ENCODE assay signal across 7 cellular contexts in genomic region chr11:34104680-34105078, GRCh38. TPM values are rescaled to one million over a fixed set of nuclear protein-coding genes. Genes with fewer than 3 reads are reported as not detected.
DNase-seq lines count a peak whose midpoint lies in the region; ATAC-seq and TF ChIP-seq lines count a peak whose summit lies in the region.

No MANE protein-coding gene starts in this region.

- H3K4me1 ChIP-seq in HEK293 (ENCODE audit: control insufficient read depth, insufficient read depth, low read length) (no peaks in the 10 kb centered on the region), hepatocyte (ENCODE audit: insufficient read depth) (peaks cover 16% of the 10 kb centered on the region)

- no peaks in the 10 kb centered on the region for H3K27me3 Mint-ChIP-seq in stimulated activated memory B cell treated with anti-CD40 and anti-IgM and Interleukin-4, amounts not matched to agents 10 μg/mL and 1 μg/mL and 100 μg/mL, for 72 hours

- H3K9me3 Mint-ChIP-seq in stimulated activated memory B cell treated with anti-CD40 and anti-IgM and Interleukin-4, amounts not matched to agents 10 μg/mL and 1 μg/mL and 100 μg/mL, for 72 hours = no peaks in the 10 kb centered on the region

- H3K27ac ChIP-seq in HEK293 (ENCODE audit: extremely low read depth, low read depth, low read length) (peak overlapping the region; percentile 80), hepatocyte (peak overlapping the region; percentile 95)

- H3K9me2 ChIP-seq in hepatocyte (replicated peaks; ENCODE audit: insufficient read depth) = no peaks in the 10 kb centered on the region

- H3K36me3 Mint-ChIP-seq in stimulated activated memory B cell treated with anti-CD40 and anti-IgM and Interleukin-4, amounts not matched to agents 10 μg/mL and 1 μg/mL and 100 μg/mL, for 72 hours = peaks cover 13% of the 10 kb centered on the region

- peaks cover 28% of the 10 kb centered on the region for H3K79me2 ChIP-seq in hepatocyte

- peak overlapping the region; percentile 97 for H3K27ac Mint-ChIP-seq in stimulated activated memory B cell treated with anti-CD40 and anti-IgM and Interleukin-4, amounts not matched to agents 10 μg/mL and 1 μg/mL and 100 μg/mL, for 72 hours

- CTCF ChIA-PET in HEK293 (lab: Yijun Ruan, JAX) = no interaction called here

- H3K36me3 ChIP-seq in HEK293 (ENCODE audit: control insufficient read depth in 2 of 2, insufficient read depth in 1 of 2, low read length in 2 of 2) (peaks cover 0 to 53% of the 10 kb centered on the region in 2 experiments; a peak in 2 of 3 replicates), hepatocyte (replicated peaks; ENCODE audit: insufficient read depth, low read depth) (peaks cover 3% of the 10 kb centered on the region)

- TF ChIP-seq CTCF in HEK293 (tag by site-specific recombination; IDR thresholded peaks at IDR 0.05) (no peak), WI38 (IDR thresholded peaks at IDR 0.05; ENCODE audit: low read depth, low read length) (no peak), hepatocyte (IDR thresholded peaks at IDR 0.05; ENCODE audit: poor library complexity) (no peak)

- 27% methylated on average over 6 of the region's 6 CpGs for WGBS in hepatocyte (ENCODE audit: low lambda C conversion rate, missing lambda C conversion rate)

- H3K9me3 ChIP-seq in HEK293 (ENCODE audit: control insufficient read depth, insufficient read depth, low read depth, low read length) (no peaks in the 10 kb centered on the region), hepatocyte (ENCODE audit: low read depth) (no peaks in the 10 kb centered on the region)

- H4K20me1 ChIP-seq in hepatocyte (ENCODE audit: insufficient read depth, poor library complexity, severe bottlenecking) = no peaks in the 10 kb centered on the region

- peak overlapping the region; percentile 97 for H3K4me3 Mint-ChIP-seq in stimulated activated memory B cell treated with anti-CD40 and anti-IgM and Interleukin-4, amounts not matched to agents 10 μg/mL and 1 μg/mL and 100 μg/mL, for 72 hours

- POLR2A ChIA-PET in HEK293 (lab: Yijun Ruan, JAX) = interaction anchor here (0.6 to 1.5 kb wide), 12 partner anchors 9 to 252 kb away, joined by 3 to 13 read pairs (median 4); partner anchors contain the start of genes ABTB2 and CAPRIN1

- no peaks in the 10 kb centered on the region for H3K27me3 ChIP-seq in hepatocyte

- ATAC-seq in stimulated activated memory B cell treated with anti-CD40 and anti-IgM and Interleukin-4, amounts not matched to agents 10 μg/mL and 1 μg/mL and 100 μg/mL, for 72 hours = no peak

- peak overlapping the region; percentile 73 for H2AFZ ChIP-seq in hepatocyte

- H3K4me2 ChIP-seq in hepatocyte = peak overlapping the region; percentile 79

- peak overlapping the region; percentile 79 for H3K4me3 ChIP-seq in HEK293 (ENCODE audit: low read depth, low read length)
- H3K4me3 ChIP-seq in WI38 (ENCODE audit: low read depth, low read length) = peak overlapping the region; percentile 91
- H3K4me3 ChIP-seq in hepatocyte = peak overlapping the region; percentile 18

- H3K4me1 Mint-ChIP-seq in stimulated activated memory B cell treated with anti-CD40 and anti-IgM and Interleukin-4, amounts not matched to agents 10 μg/mL and 1 μg/mL and 100 μg/mL, for 72 hours = peaks cover 52% of the 10 kb centered on the region

- no peak for DNase-seq in hepatocyte (ENCODE audit: low spot score)
- no peak for DNase-seq in NCI-H1694 treated with DMSO at 0.1 percent for 48 hours (lab: John Stamatoyannopoulos, UW)
- DNase-seq in NK-92 (lab: John Stamatoyannopoulos, UW; ENCODE audit: unreplicated experiment) = no peak
- no peak for DNase-seq in activated CD4-positive, alpha-beta T cell treated with anti-CD3 and anti-CD28 coated beads for 4 hours

TF ChIP-seq in HEK293, 187 proteins besides CTCF, POLR2A, EP300 and RAD21:
- no peak for TF ChIP-seq SETDB1 (IDR thresholded peaks at IDR 0.05; ENCODE audit: insufficient read length, low read length)
- no peak for TF ChIP-seq ZBTB49 (tag by site-specific recombination; IDR thresholded peaks at IDR 0.05; ENCODE audit: low read depth)
- no peak for TF ChIP-seq ZNF555 (tag by site-specific recombination; conservative IDR thresholded peaks at IDR 0.05)
- TF ChIP-seq ZNF785 (tag by site-specific recombination; IDR thresholded peaks at IDR 0.05) = no peak
- TF ChIP-seq ZNF473 (tag by site-specific recombination; IDR thresholded peaks at IDR 0.05) = no peak
- no peak for TF ChIP-seq ZNF311 (tag by site-specific recombination; IDR thresholded peaks at IDR 0.05; ENCODE audit: borderline replicate concordance)
- no peak for TF ChIP-seq HOXC10 (CRISPR knock-in tag; IDR thresholded peaks at IDR 0.05)
- no peak for TF ChIP-seq ZNF548 (tag by site-specific recombination; IDR thresholded peaks at IDR 0.05)
- TF ChIP-seq ZNF140 (tag by site-specific recombination; IDR thresholded peaks at IDR 0.05) = no peak
- TF ChIP-seq SP2 (tag by site-specific recombination; IDR thresholded peaks at IDR 0.05) = no peak
TF ChIP-seq in HEK293: peak in this region for 0.

RNA-seq across cellular contexts. Expression of gene NAT10, which starts 0.8 kb away (rescaled TPM):
- total RNA-seq in hepatocyte = 20.5 and 27.6 TPM in 2 replicates
- polyA plus RNA-seq in hepatocyte = 18.3 and 21.6 TPM in 2 replicates

RNA-seq across cellular contexts. Expression of gene CAPRIN1, which starts 53.1 kb away (rescaled TPM):
- total RNA-seq in hepatocyte = 189 and 217 TPM in 2 replicates
- polyA plus RNA-seq in hepatocyte = 85.1 and 102 TPM in 2 replicates

Comparison
In these comparisons a context has a peak if more than half of its experiments do, and no peak if none do; other contexts are left out.
1. H3K4me3 ChIP-seq: peak in every context shown above with its lines; median percentile 91 in WI38; 79 in HEK293; 18 in hepatocyte.